In the genomic region with DNA sequence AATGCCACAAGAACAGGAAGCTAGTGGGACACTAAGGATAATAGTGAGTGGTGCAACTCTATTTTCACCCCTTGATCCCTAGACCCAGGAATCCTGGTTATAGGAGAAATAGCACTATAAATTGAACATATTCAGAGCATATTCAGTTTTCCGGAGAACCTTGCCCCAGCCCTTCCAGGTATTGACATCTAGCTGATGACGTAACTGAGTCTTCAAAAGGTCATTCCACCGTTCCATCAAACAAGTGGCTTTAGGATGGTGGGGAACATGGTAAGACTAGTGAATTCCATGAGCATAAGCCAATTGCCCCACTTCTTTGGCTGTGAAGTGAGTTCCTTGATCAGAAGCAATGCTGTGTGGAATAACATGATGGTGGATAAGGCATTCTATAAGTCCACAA, we compare ENCODE assay signal across 10 cellular contexts. TPM values are rescaled to one million over a fixed set of nuclear protein-coding genes. Genes with fewer than 3 reads are reported as not detected.
"Had no signal": no experiment of that assay in that cellular context is flagged by ENCODE, and none has a peak within 500 bp of the region (broad histone marks: within the 10 kb centered on the region; RNA-seq: fewer than 3 reads in every experiment).

No MANE protein-coding gene starts in this region.

- FAIRE-seq: HTR-8/SVneo, K562 had no signal

- H3K4me3 ChIP-seq: K562 had no signal

- ATAC-seq: K562 had no signal

- H3K9ac ChIP-seq: KMS-11 had no signal

- H3K27ac ChIP-seq: HL-60, KMS-11 had no signal

- DNase-seq: IMR-90, KBM-7, KG1 had no signal

- H3K4me2 ChIP-seq: KMS-11 had no signal

RNA-seq across cellular contexts. Expression of a gene that starts 2.9 kb away (rescaled TPM):
- total RNA-seq: HT-29, HT1080, IMR-90, K562 had no signal
- polyA plus RNA-seq: IgD-negative memory B cell, IMR-90, K562 had no signal
